26 cellular contexts compared by ENCODE assay signal in genomic region chr1:212212901-212213300, GRCh38.
"Had no signal": no experiment of that assay in that cellular context is flagged by ENCODE, and none has a peak within 500 bp of the region (broad histone marks: within the 10 kb centered on the region; RNA-seq: fewer than 3 reads in every experiment).

No MANE protein-coding gene starts in this region.

- H2AFZ ChIP-seq: parathyroid adenoma had no signal

- ATAC-seq: effector memory CD8-positive, alpha-beta T cell; left ventricle myocardium superior; psoas muscle had no signal

- H3K79me2 ChIP-seq: parathyroid adenoma had no signal

- H3K4me1 ChIP-seq: adrenal gland, ascending aorta, parathyroid adenoma, psoas muscle had no signal

- H3K9me3 Mint-ChIP-seq: activated CD4-positive, alpha-beta memory T cell treated with anti-CD3 and anti-CD28 coated beads, Interleukin-2, amount 10 ng/mL, durations not matched to agents 7 days and 5 days; effector memory CD8-positive, alpha-beta T cell; neural crest cell had no signal

- H3K27ac Mint-ChIP-seq: activated CD4-positive, alpha-beta memory T cell treated with anti-CD3 and anti-CD28 coated beads, Interleukin-2, amount 10 ng/mL, durations not matched to agents 7 days and 5 days; activated CD4-positive, alpha-beta T cell treated with anti-CD3 and anti-CD28 coated beads, Interleukin-2, amount 10 ng/mL, durations not matched to agents 7 days and 5 days; activated naive CD8-positive, alpha-beta T cell; effector memory CD8-positive, alpha-beta T cell; mesothelial cell of epicardium; naive B cell had no signal

- H3K36me3 ChIP-seq: adrenal gland, ascending aorta, cardiac muscle cell, heart right ventricle, thoracic aorta had no signal

- H3K4me3 ChIP-seq: adrenal gland, ascending aorta, cardiac muscle cell, coronary artery, heart right ventricle, psoas muscle, thoracic aorta had no signal

- DNase-seq: activated CD4-positive, alpha-beta memory T cell treated with anti-CD3 and anti-CD28 coated beads, Interleukin-2, amount 10 ng/mL, durations not matched to agents 7 days and 5 days; activated CD4-positive, alpha-beta T cell treated with anti-CD3 and anti-CD28 coated beads for 1 hour; activated CD4-positive, alpha-beta T cell treated with anti-CD3 and anti-CD28 coated beads, Interleukin-2, amount 10 ng/mL, durations not matched to agents 7 days and 5 days; activated naive CD4-positive, alpha-beta T cell; activated T-cell treated with anti-CD3 and anti-CD28 coated beads, Interleukin-2, amount 50 U/mL, for 48 hours; adrenal gland; cerebellar nuclear complex; effector memory CD8-positive, alpha-beta T cell; erythroblast; foreskin melanocyte; heart right ventricle; left ventricle myocardium superior; naive B cell; nucleus accumbens; psoas muscle; stimulated activated naive CD4-positive, alpha-beta T cell treated with Interleukin-2 at 50 U/mL for 16 hours; T-helper 2 cell had no signal

- H3K27me3 ChIP-seq: adrenal gland, ascending aorta, cardiac muscle cell, heart right ventricle had no signal

- H3K4me1 Mint-ChIP-seq: activated CD4-positive, alpha-beta memory T cell treated with anti-CD3 and anti-CD28 coated beads, Interleukin-2, amount 10 ng/mL, durations not matched to agents 7 days and 5 days; activated CD4-positive, alpha-beta T cell treated with anti-CD3 and anti-CD28 coated beads, Interleukin-2, amount 10 ng/mL, durations not matched to agents 7 days and 5 days; naive B cell had no signal

- H3K27me3 Mint-ChIP-seq: activated naive CD8-positive, alpha-beta T cell; brain; naive B cell had no signal

- H3K9me3 ChIP-seq: adrenal gland, ascending aorta, heart right ventricle, psoas muscle, thoracic aorta had no signal

- H3K36me3 Mint-ChIP-seq: activated naive CD8-positive, alpha-beta T cell; brain; mesothelial cell of epicardium; naive B cell had no signal

- H3K4me3 Mint-ChIP-seq: activated CD4-positive, alpha-beta memory T cell treated with anti-CD3 and anti-CD28 coated beads, Interleukin-2, amount 10 ng/mL, durations not matched to agents 7 days and 5 days; activated CD4-positive, alpha-beta T cell treated with anti-CD3 and anti-CD28 coated beads, Interleukin-2, amount 10 ng/mL, durations not matched to agents 7 days and 5 days; activated naive CD8-positive, alpha-beta T cell; brain; effector memory CD8-positive, alpha-beta T cell; mesothelial cell of epicardium; naive B cell; neural crest cell had no signal

- H3K27ac ChIP-seq: adrenal gland, ascending aorta, cardiac muscle cell, coronary artery, parathyroid adenoma, psoas muscle, thoracic aorta had no signal
